Comparison of ENCODE assay signal across 8 cellular contexts in genomic region chr5:122078116-122078865, GRCh38. TPM values are rescaled to one million over a fixed set of nuclear protein-coding genes. Genes with fewer than 3 reads are reported as not detected.
DNase-seq lines count a peak whose midpoint lies in the region; ATAC-seq and TF ChIP-seq lines count a peak whose summit lies in the region.

LOX (minus strand) TSS chr5:122078259; CDS start chr5:122077985, 274 bp downstream.

- H3K27me3 ChIP-seq in adipocyte (replicated peaks; ENCODE audit: control insufficient read depth, insufficient read depth, low read length): no peaks in the 10 kb centered on the region

- H3K9ac ChIP-seq in adipocyte (ENCODE audit: low read length): peak within 1 kb of the TSS; percentile 98

- H3K4me3 ChIP-seq in LNCaP clone FGC (ENCODE audit: low read depth, low read length): peak within 1 kb of the TSS; percentile 52
- H3K4me3 ChIP-seq in adipocyte (ENCODE audit: low read length): peak within 1 kb of the TSS; percentile 98

- no peak for TF ChIP-seq CTCF in LNCaP clone FGC (IDR thresholded peaks at IDR 0.05; ENCODE audit: control insufficient read depth, extremely low read depth, insufficient read depth)

- H3K4me1 ChIP-seq in adipocyte (ENCODE audit: control insufficient read depth, insufficient read depth, low read length): peaks cover 43% of the 10 kb centered on the region

- DNase-seq in NCI-H1092 treated with DMSO at 0.1 percent for 48 hours (lab: John Stamatoyannopoulos, UW) (peak; percentile 7), NCI-H1092 (lab: John Stamatoyannopoulos, UW) (no peak), LNCaP clone FGC (ENCODE audit: low read depth) (no peak), adipocyte (ENCODE audit: low read depth) (peak; percentile 98), left cardiac atrium (peak; percentile 80), posterior cingulate gyrus (peak in 7 of 10 donors; percentile 4 to 81 (median 28)), cortex of kidney (lab: John Stamatoyannopoulos, UW) (no peak)

- H3K9me3 ChIP-seq in adipocyte (ENCODE audit: control insufficient read depth, low read length): no peaks in the 10 kb centered on the region

- intact Hi-C loops in left cardiac atrium (cut with DNase I) (no loop called here), posterior cingulate gyrus (cut with DNase I) (no loop called here)

- peak; percentile 85 to 93 for ATAC-seq in left cardiac atrium
- no peak for ATAC-seq in activated CD4-positive, CD25-positive, alpha-beta regulatory T cell treated with anti-CD3 and anti-CD28 coated beads, Interleukin-2, amount 50 U/mL, for 24 hours

- H3K36me3 ChIP-seq in adipocyte (ENCODE audit: control insufficient read depth, insufficient read depth, low read length, severe bottlenecking): peaks cover 20% of the 10 kb centered on the region

RNA-seq across cellular contexts. Expression of gene LOX, which starts in this region (rescaled TPM):
- 10 to 100 TPM; 19.2 to 25.2 TPM for total RNA-seq in left cardiac atrium

Comparison
In these comparisons a context has a peak if more than half of its experiments do, and no peak if none do; other contexts are left out.
1. DNase-seq: peak in NCI-H1092 treated with DMSO at 0.1 percent for 48 hours (single experiment), adipocyte (single experiment), left cardiac atrium (single experiment) and posterior cingulate gyrus (7 of 10); none in NCI-H1092 (single experiment), LNCaP clone FGC (single experiment) and cortex of kidney (single experiment).
2. ATAC-seq: peak in left cardiac atrium (2 of 2); none in activated CD4-positive, CD25-positive, alpha-beta regulatory T cell treated with anti-CD3 and anti-CD28 coated beads, Interleukin-2, amount 50 U/mL, for 24 hours (0 of 2).